In genomic region chr2:8514274-8514662, GRCh38 we compare ENCODE assay signal across 13 cellular contexts.
DNase-seq lines count a peak whose midpoint lies in the region; ATAC-seq and TF ChIP-seq lines count a peak whose summit lies in the region.
"Had no signal": no experiment of that assay in that cellular context is flagged by ENCODE, and none has a peak within 500 bp of the region (broad histone marks: within the 10 kb centered on the region; RNA-seq: fewer than 3 reads in every experiment).

No MANE protein-coding gene starts in this region.

- peaks cover 13% of the 10 kb centered on the region for H3K9me3 Mint-ChIP-seq in stimulated activated naive CD8-positive, alpha-beta T cell treated with anti-CD3 and anti-CD28 coated beads, Interleukin-15, Interleukin-2, amounts not matched to agents 100 ng/mL and 50 ng/mL, for 24 hours
- H3K9me3 Mint-ChIP-seq in activated CD8-positive, alpha-beta T cell treated with anti-CD3 and anti-CD28 coated beads, Interleukin-2, amount 10 ng/mL, durations not matched to agents 7 days and 5 days (ENCODE audit: insufficient read depth): peaks cover 27% of the 10 kb centered on the region
- peaks cover 0 to 31% (median 8%) of the 10 kb centered on the region in 9 donors for H3K9me3 Mint-ChIP-seq in naive thymus-derived CD8-positive, alpha-beta T cell

- POLR2A ChIA-PET in activated CD8-positive, alpha-beta T cell treated with anti-CD3 and anti-CD28 coated beads, Interleukin-2, amount 10 ng/mL, durations not matched to agents 7 days and 5 days (lab: Charles Lee): interaction anchor here (1.0 to 2.4 kb wide), 4 partner anchors 24 to 947 kb away, joined by 3 to 17 read pairs (median 6); no protein-coding TSS in a partner anchor
- POLR2A ChIA-PET in naive thymus-derived CD8-positive, alpha-beta T cell (lab: Charles Lee): no interaction called here

- peak overlapping the region; percentile 62 for H3K4me3 Mint-ChIP-seq in stimulated activated naive CD8-positive, alpha-beta T cell treated with anti-CD3 and anti-CD28 coated beads, Interleukin-15, Interleukin-2, amounts not matched to agents 100 ng/mL and 50 ng/mL, for 24 hours
- peak overlapping the region; percentile 50 for H3K4me3 Mint-ChIP-seq in activated CD8-positive, alpha-beta T cell treated with anti-CD3 and anti-CD28 coated beads, Interleukin-2, amount 10 ng/mL, durations not matched to agents 7 days and 5 days
- H3K4me3 Mint-ChIP-seq in naive thymus-derived CD8-positive, alpha-beta T cell: peak overlapping the region in 2 of 10 donors; percentile 3 to 53
- H3K4me3 Mint-ChIP-seq: brain had no signal

- H3K9me3 ChIP-seq in mesenchymal stem cell (ENCODE audit: control insufficient read depth, low read length): peaks cover 11% of the 10 kb centered on the region
- H3K9me3 ChIP-seq in gastrocnemius medialis: no peaks in the 10 kb centered on the region

- DNase-seq in stimulated activated naive CD8-positive, alpha-beta T cell treated with anti-CD3 and anti-CD28 coated beads, Interleukin-15, Interleukin-2, amounts not matched to agents 100 U/mL and 50 U/mL, for 24 hours: no peak
- no peak for DNase-seq in activated CD8-positive, alpha-beta T cell treated with anti-CD3 and anti-CD28 coated beads, Interleukin-2, amount 10 ng/mL, durations not matched to agents 7 days and 5 days
- no peak for DNase-seq in naive thymus-derived CD8-positive, alpha-beta T cell
- no peak for DNase-seq in stimulated activated CD4-positive, alpha-beta T cell treated with anti-CD3 and anti-CD28 coated beads, Interleukin-2, amount 100 ng/mL, for 24 hours
- DNase-seq in mesenchymal stem cell (no peak), gastrocnemius medialis (no peak)
- DNase-seq: left ventricle myocardium superior, MV-4-11, naive B cell had no signal

- ATAC-seq in stimulated activated naive CD8-positive, alpha-beta T cell treated with anti-CD3 and anti-CD28 coated beads, Interleukin-15, Interleukin-2, amounts not matched to agents 100 U/mL and 50 U/mL, for 24 hours: no peak
- ATAC-seq in activated CD8-positive, alpha-beta T cell treated with anti-CD3 and anti-CD28 coated beads, Interleukin-2, amount 10 ng/mL, durations not matched to agents 7 days and 5 days: no peak
- no peak for ATAC-seq in naive thymus-derived CD8-positive, alpha-beta T cell
- no peak for ATAC-seq in HG03469 (IDR thresholded peaks at IDR 0.05; ENCODE audit: unreplicated experiment)
- ATAC-seq in gastrocnemius medialis: no peak
- ATAC-seq: left ventricle myocardium superior had no signal

- intact Hi-C loops in gastrocnemius medialis (cut with DNase I; ENCODE audit: low total_unique reads): no loop called here

- H3K9ac ChIP-seq in mesenchymal stem cell (ENCODE audit: low read length): no peak overlapping the region

- no peak overlapping the region for H4K8ac ChIP-seq in mesenchymal stem cell (ENCODE audit: low read length)

- H2BK5ac ChIP-seq in mesenchymal stem cell (ENCODE audit: low read depth, low read length, poor library complexity, severe bottlenecking): no peak overlapping the region

- no peak overlapping the region for H2AFZ ChIP-seq in mesenchymal stem cell (ENCODE audit: low read depth, low read length)

- H3K23ac ChIP-seq in mesenchymal stem cell (ENCODE audit: low read length in 2 of 2): no peak overlapping the region

- no peaks in the 10 kb centered on the region for H3K79me1 ChIP-seq in mesenchymal stem cell (replicated peaks; ENCODE audit: low read length, poor library complexity, severe bottlenecking)

- H3K36me3 ChIP-seq in mesenchymal stem cell (ENCODE audit: control insufficient read depth in 1 of 2, insufficient read depth in 2 of 2, low read depth in 1 of 2, low read length in 2 of 2) (no peaks in the 10 kb centered on the region), gastrocnemius medialis (no peaks in the 10 kb centered on the region)
- H3K36me3 ChIP-seq: tibial nerve had no signal

- H4K91ac ChIP-seq in mesenchymal stem cell (ENCODE audit: low read length): no peak overlapping the region

- H3K14ac ChIP-seq in mesenchymal stem cell (ENCODE audit: low read length in 2 of 2): no peak overlapping the region

- no peak for TF ChIP-seq POLR2A in gastrocnemius medialis (IDR thresholded peaks at IDR 0.05)

- CTCF ChIA-PET in activated CD8-positive, alpha-beta T cell treated with anti-CD3 and anti-CD28 coated beads, Interleukin-2, amount 10 ng/mL, durations not matched to agents 7 days and 5 days (lab: Charles Lee): interaction anchor here (1.3 to 1.8 kb wide), 3 partner anchors 26 to 43 kb away, joined by 3 to 16 read pairs (median 7); no protein-coding TSS in a partner anchor

- no peak for TF ChIP-seq CTCF in gastrocnemius medialis (IDR thresholded peaks at IDR 0.05 in 4 of 5, conservative IDR thresholded peaks at IDR 0.05 in 1 of 5)

- H2BK120ac ChIP-seq in mesenchymal stem cell (ENCODE audit: low read depth, low read length): no peak overlapping the region

- H2AK5ac ChIP-seq in mesenchymal stem cell (ENCODE audit: low read length, severe bottlenecking): no peak overlapping the region

- H3K4me1 ChIP-seq in mesenchymal stem cell (ENCODE audit: control insufficient read depth, insufficient read depth, low read depth, low read length) (peaks cover 3% of the 10 kb centered on the region), gastrocnemius medialis (no peaks in the 10 kb centered on the region)

- peaks cover 11% of the 10 kb centered on the region for H3K36me3 Mint-ChIP-seq in stimulated activated naive CD8-positive, alpha-beta T cell treated with anti-CD3 and anti-CD28 coated beads, Interleukin-15, Interleukin-2, amounts not matched to agents 100 ng/mL and 50 ng/mL, for 24 hours (ENCODE audit: low read depth)
- H3K36me3 Mint-ChIP-seq in activated CD8-positive, alpha-beta T cell treated with anti-CD3 and anti-CD28 coated beads, Interleukin-2, amount 10 ng/mL, durations not matched to agents 7 days and 5 days (ENCODE audit: low read depth): peaks cover 50% of the 10 kb centered on the region
- peaks cover 0 to 10% (median 0%) of the 10 kb centered on the region in 3 donors for H3K36me3 Mint-ChIP-seq in naive thymus-derived CD8-positive, alpha-beta T cell

- in situ Hi-C loops in gastrocnemius medialis (cut with MboI; ENCODE audit: low sequenced_read_pairs in 4 of 4): no loop called here

- no peak overlapping the region for H3K4me2 ChIP-seq in mesenchymal stem cell (ENCODE audit: low read length, poor library complexity, severe bottlenecking)

- H3K27me3 ChIP-seq in mesenchymal stem cell (ENCODE audit: control insufficient read depth in 1 of 2, insufficient read depth in 1 of 2, low read length in 2 of 2): peaks cover 0 to 33% of the 10 kb centered on the region in 2 experiments
- no peaks in the 10 kb centered on the region for H3K27me3 ChIP-seq in gastrocnemius medialis
- H3K27me3 ChIP-seq: tibial nerve had no signal

- WGBS in mesenchymal stem cell: 96% methylated on average over 4 of the region's 4 CpGs

- H3K18ac ChIP-seq in mesenchymal stem cell (ENCODE audit: low read depth in 1 of 2, low read length in 2 of 2): no peak overlapping the region

- H3K27ac Mint-ChIP-seq in stimulated activated naive CD8-positive, alpha-beta T cell treated with anti-CD3 and anti-CD28 coated beads, Interleukin-15, Interleukin-2, amounts not matched to agents 100 ng/mL and 50 ng/mL, for 24 hours: peak overlapping the region; percentile 90
- peak overlapping the region; percentile 90 for H3K27ac Mint-ChIP-seq in activated CD8-positive, alpha-beta T cell treated with anti-CD3 and anti-CD28 coated beads, Interleukin-2, amount 10 ng/mL, durations not matched to agents 7 days and 5 days
- peak overlapping the region in 6 of 10 donors; percentile 19 to 80 (median 62) for H3K27ac Mint-ChIP-seq in naive thymus-derived CD8-positive, alpha-beta T cell
- H3K27ac Mint-ChIP-seq: brain had no signal

- no peak overlapping the region for H3K4ac ChIP-seq in mesenchymal stem cell (ENCODE audit: low read depth in 1 of 2, low read length in 2 of 2)

- peaks cover 4% of the 10 kb centered on the region for H3K27me3 Mint-ChIP-seq in stimulated activated naive CD8-positive, alpha-beta T cell treated with anti-CD3 and anti-CD28 coated beads, Interleukin-15, Interleukin-2, amounts not matched to agents 100 ng/mL and 50 ng/mL, for 24 hours
- H3K27me3 Mint-ChIP-seq in activated CD8-positive, alpha-beta T cell treated with anti-CD3 and anti-CD28 coated beads, Interleukin-2, amount 10 ng/mL, durations not matched to agents 7 days and 5 days (ENCODE audit: low read depth): no peaks in the 10 kb centered on the region
- H3K27me3 Mint-ChIP-seq in naive thymus-derived CD8-positive, alpha-beta T cell: no peaks in the 10 kb centered on the region

- peaks cover 82% of the 10 kb centered on the region for H3K4me1 Mint-ChIP-seq in stimulated activated naive CD8-positive, alpha-beta T cell treated with anti-CD3 and anti-CD28 coated beads, Interleukin-15, Interleukin-2, amounts not matched to agents 100 ng/mL and 50 ng/mL, for 24 hours (ENCODE audit: low read depth)
- H3K4me1 Mint-ChIP-seq in activated CD8-positive, alpha-beta T cell treated with anti-CD3 and anti-CD28 coated beads, Interleukin-2, amount 10 ng/mL, durations not matched to agents 7 days and 5 days (ENCODE audit: low read depth): peaks cover 84% of the 10 kb centered on the region
- H3K4me1 Mint-ChIP-seq in naive thymus-derived CD8-positive, alpha-beta T cell: peaks cover 20 to 74% (median 25%) of the 10 kb centered on the region in 4 donors
- H3K4me1 Mint-ChIP-seq: brain had no signal

- H3K27ac ChIP-seq in mesenchymal stem cell (ENCODE audit: low read length, poor library complexity, severe bottlenecking) (no peak overlapping the region), gastrocnemius medialis (peak overlapping the region in 1 of 4 donors; percentile 66)
- H3K27ac ChIP-seq: tibial nerve had no signal

- H3K4me3 ChIP-seq in mesenchymal stem cell (ENCODE audit: insufficient read depth in 1 of 2, low read depth in 1 of 2, low read length in 2 of 2) (no peak overlapping the region), gastrocnemius medialis (no peak overlapping the region)
- H3K4me3 ChIP-seq: tibial nerve had no signal

- H2BK12ac ChIP-seq in mesenchymal stem cell (ENCODE audit: low read length in 2 of 2): no peak overlapping the region

- H2BK15ac ChIP-seq in mesenchymal stem cell (ENCODE audit: low read depth, poor library complexity, severe bottlenecking): no peak overlapping the region
